ENCODE assay signal across 10 cellular contexts in the genomic region with DNA sequence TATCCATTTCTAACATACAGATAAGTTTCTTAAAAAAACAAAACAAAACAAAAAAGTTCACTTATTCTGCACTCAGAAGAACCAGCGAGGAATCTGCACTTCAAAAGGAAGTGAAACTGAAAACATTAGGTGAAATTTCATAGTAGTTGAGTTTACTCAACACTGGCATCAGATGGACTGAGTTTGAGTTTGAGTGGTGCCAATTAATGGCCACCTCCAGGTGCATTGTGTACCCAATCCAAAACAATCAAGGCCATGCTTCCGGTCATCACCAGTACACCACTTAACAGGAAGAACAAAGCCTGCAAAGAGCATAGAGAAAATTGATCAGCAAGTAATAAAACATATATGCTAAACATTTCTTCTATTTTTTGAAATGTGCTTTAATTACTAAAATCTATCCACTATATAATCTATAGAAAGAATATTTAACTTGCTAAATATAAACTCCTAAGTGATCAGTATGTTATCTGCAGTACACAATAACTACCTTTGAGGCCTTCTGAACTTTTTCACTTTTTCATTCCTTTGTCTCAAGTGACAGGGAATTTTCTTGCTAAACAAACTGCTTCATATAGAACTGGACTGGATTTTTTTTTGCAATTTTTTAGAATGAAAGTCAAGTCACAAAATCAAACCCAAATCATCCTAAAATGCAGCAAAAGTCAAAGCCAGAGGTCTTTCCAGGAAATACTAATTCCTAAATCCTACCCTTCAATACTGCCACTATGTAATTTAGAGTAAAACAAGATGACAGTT. TPM values are rescaled to one million over a fixed set of nuclear protein-coding genes. Genes with fewer than 3 reads are reported as not detected.
DNase-seq lines count a peak whose midpoint lies in the region; ATAC-seq and TF ChIP-seq lines count a peak whose summit lies in the region.
"Had no signal": no experiment of that assay in that cellular context is flagged by ENCODE, and none has a peak within 500 bp of the region (broad histone marks: within the 10 kb centered on the region; RNA-seq: fewer than 3 reads in every experiment).

No MANE protein-coding gene starts in this region.

- no peak overlapping the region for H3K4me3 ChIP-seq in RWPE2 (ENCODE audit: severe bottlenecking)
- H3K4me3 ChIP-seq in psoas muscle: no peak overlapping the region
- H3K4me3 ChIP-seq in thyroid gland (replicated peaks in 1 of 3): no peak overlapping the region

- H3K4me1 ChIP-seq in RWPE2 (ENCODE audit: insufficient read depth, poor library complexity, severe bottlenecking): peaks cover 57% of the 10 kb centered on the region
- H3K4me1 ChIP-seq in psoas muscle: peaks cover 48% of the 10 kb centered on the region
- peaks cover 4 to 15% of the 10 kb centered on the region in 2 donors for H3K4me1 ChIP-seq in thyroid gland

- H3K9me3 ChIP-seq in RWPE2 (ENCODE audit: severe bottlenecking) (no peaks in the 10 kb centered on the region), psoas muscle (no peaks in the 10 kb centered on the region), thyroid gland (no peaks in the 10 kb centered on the region)

- H3K4me1 Mint-ChIP-seq in activated CD4-positive, alpha-beta T cell treated with anti-CD3 and anti-CD28 coated beads, Interleukin-2, amount 10 ng/mL, durations not matched to agents 7 days and 5 days: peaks cover 54% of the 10 kb centered on the region
- peaks cover 5% of the 10 kb centered on the region for H3K4me1 Mint-ChIP-seq in type B pancreatic cell (ENCODE audit: unreplicated experiment)

- TF ChIP-seq CTCF in RWPE2 (IDR thresholded peaks at IDR 0.05; ENCODE audit: poor library complexity, severe bottlenecking) (no peak), psoas muscle (IDR thresholded peaks at IDR 0.05) (no peak), type B pancreatic cell (conservative IDR thresholded peaks at IDR 0.05) (no peak), thyroid gland (IDR thresholded peaks at IDR 0.05) (no peak)

- 73 to 91% (median 74%) methylated on average over 2 of the region's 2 CpGs for WGBS in psoas muscle, 3 donors
- 86 to 88% methylated on average over 2 of the region's 2 CpGs for WGBS in thyroid gland, 2 donors

- peak; percentile 62 for ATAC-seq in HG02884 (IDR thresholded peaks at IDR 0.05; ENCODE audit: unreplicated experiment)
- no peak for ATAC-seq in RWPE2 (ENCODE audit: low read depth)
- no peak for ATAC-seq in psoas muscle

- no peaks in the 10 kb centered on the region for H3K9me3 Mint-ChIP-seq in activated CD4-positive, alpha-beta T cell treated with anti-CD3 and anti-CD28 coated beads, Interleukin-2, amount 10 ng/mL, durations not matched to agents 7 days and 5 days
- H3K9me3 Mint-ChIP-seq in type B pancreatic cell: no peaks in the 10 kb centered on the region

- POLR2A ChIA-PET in activated CD4-positive, alpha-beta T cell treated with anti-CD3 and anti-CD28 coated beads, Interleukin-2, amount 10 ng/mL, durations not matched to agents 7 days and 5 days (lab: Charles Lee): no interaction called here

- no peak overlapping the region for H3K4me3 Mint-ChIP-seq in activated CD4-positive, alpha-beta T cell treated with anti-CD3 and anti-CD28 coated beads, Interleukin-2, amount 10 ng/mL, durations not matched to agents 7 days and 5 days
- no peak overlapping the region for H3K4me3 Mint-ChIP-seq in type B pancreatic cell

- peaks cover 73% of the 10 kb centered on the region for H3K36me3 Mint-ChIP-seq in activated CD4-positive, alpha-beta T cell treated with anti-CD3 and anti-CD28 coated beads, Interleukin-2, amount 10 ng/mL, durations not matched to agents 7 days and 5 days (ENCODE audit: low read depth)
- peaks cover 54% of the 10 kb centered on the region for H3K36me3 Mint-ChIP-seq in type B pancreatic cell

- intact Hi-C loops in psoas muscle (cut with DNase I): no loop called here
- intact Hi-C loops in thyroid gland (cut with DNase I): loop anchor here (10.0 kb wide), 1 partner anchor 304 kb away; no protein-coding TSS in a partner anchor

- CTCF ChIA-PET in activated CD4-positive, alpha-beta T cell treated with anti-CD3 and anti-CD28 coated beads, Interleukin-2, amount 10 ng/mL, durations not matched to agents 7 days and 5 days (lab: Charles Lee): no interaction called here

- no peaks in the 10 kb centered on the region for H3K27me3 ChIP-seq in RWPE2 (ENCODE audit: insufficient read depth, poor library complexity, severe bottlenecking)
- H3K27me3 ChIP-seq in psoas muscle (ENCODE audit: insufficient read depth in 3 of 3, low read length in 2 of 3): no peaks in the 10 kb centered on the region
- H3K27me3 ChIP-seq in thyroid gland: no peaks in the 10 kb centered on the region

- peak overlapping the region; percentile 63 for H3K27ac Mint-ChIP-seq in activated CD4-positive, alpha-beta T cell treated with anti-CD3 and anti-CD28 coated beads, Interleukin-2, amount 10 ng/mL, durations not matched to agents 7 days and 5 days
- no peak overlapping the region for H3K27ac Mint-ChIP-seq in type B pancreatic cell

- no peaks in the 10 kb centered on the region for H3K27me3 Mint-ChIP-seq in activated CD4-positive, alpha-beta T cell treated with anti-CD3 and anti-CD28 coated beads, Interleukin-2, amount 10 ng/mL, durations not matched to agents 7 days and 5 days
- no peaks in the 10 kb centered on the region for H3K27me3 Mint-ChIP-seq in type B pancreatic cell

- H3K27ac ChIP-seq in RWPE2 (ENCODE audit: poor library complexity, severe bottlenecking): peak overlapping the region; percentile 96
- peak overlapping the region; percentile 11 for H3K27ac ChIP-seq in psoas muscle
- H3K27ac ChIP-seq in thyroid gland: no peak overlapping the region

- no peak for DNase-seq in activated CD4-positive, alpha-beta T cell treated with anti-CD3 and anti-CD28 coated beads, Interleukin-2, amount 10 ng/mL, durations not matched to agents 7 days and 5 days
- DNase-seq in activated CD4-positive, alpha-beta T cell treated with anti-CD3 and anti-CD28 coated beads, Interleukin-2, amount 50 U/mL, for 48 hours: no peak
- DNase-seq in RWPE2 (ENCODE audit: low spot score): no peak
- DNase-seq in psoas muscle: no peak
- no peak for DNase-seq in NCI-H2107 treated with DMSO at 0.1 percent for 48 hours (lab: John Stamatoyannopoulos, UW; ENCODE audit: unreplicated experiment)
- DNase-seq in type B pancreatic cell (ENCODE audit: extremely low spot score, unreplicated experiment): no peak
- DNase-seq in thyroid gland: no peak
- DNase-seq: effector memory CD4-positive, alpha-beta T cell; substantia nigra had no signal

- H3K36me3 ChIP-seq in RWPE2 (ENCODE audit: low read depth) (peaks cover 77% of the 10 kb centered on the region), psoas muscle (ENCODE audit: insufficient read depth in 1 of 2, low read depth in 1 of 2) (peaks cover 12 to 80% of the 10 kb centered on the region in 2 donors), thyroid gland (peaks cover 70 to 72% of the 10 kb centered on the region in 2 donors)

- no peak for TF ChIP-seq POLR2A in thyroid gland (IDR thresholded peaks at IDR 0.05)

RNA-seq across cellular contexts. Expression of gene SLC38A2, which starts 11.5 kb away (rescaled TPM):
- total RNA-seq in activated CD4-positive, alpha-beta T cell treated with anti-CD3 and anti-CD28 coated beads, Interleukin-2, amount 10 ng/mL, durations not matched to agents 7 days and 5 days: 100 to 1,000 TPM; 216 to 283 TPM
- total RNA-seq in psoas muscle (100 to 1,000 TPM; 287 to 428 (median 331) TPM), type B pancreatic cell (ENCODE audit: low replicate concordance) (204 and 217 TPM in 2 replicates), thyroid gland (100 to 1,000 TPM; 210 to 460 (median 314) TPM)
- 100 to 1,000 TPM in 2 of 3 donors, 10 to 100 TPM in 1; 35.8 to 317 (median 180) TPM for polyA plus RNA-seq in psoas muscle

Comparison
In these comparisons a context has a peak if more than half of its experiments do, and no peak if none do; other contexts are left out.
1. H3K27ac ChIP-seq: peak in RWPE2 (single experiment) and psoas muscle (single experiment); none in thyroid gland (0 of 3).